Comparison of ENCODE assay signal across 19 cellular contexts in the genomic region with DNA sequence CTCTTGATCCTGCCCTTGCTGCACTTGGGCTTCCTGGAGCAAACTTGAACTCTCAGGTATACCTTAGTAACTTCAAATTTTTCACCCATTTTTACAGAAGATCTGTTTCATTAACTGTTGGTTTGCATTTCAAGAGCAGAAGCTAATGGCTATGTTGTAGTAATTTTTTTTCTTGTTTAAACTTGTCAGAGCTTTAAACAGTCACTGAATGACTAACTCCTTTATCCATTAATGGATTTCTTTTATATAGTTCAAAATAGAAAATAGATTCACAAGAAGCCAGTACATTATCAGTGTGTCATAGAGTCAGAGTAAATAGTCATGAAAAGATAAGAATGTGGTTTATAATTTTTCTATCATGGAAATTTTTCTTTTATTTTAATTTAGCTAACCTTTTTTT.
"Had no signal": no experiment of that assay in that cellular context is flagged by ENCODE, and none has a peak within 500 bp of the region (broad histone marks: within the 10 kb centered on the region; RNA-seq: fewer than 3 reads in every experiment).

No MANE protein-coding gene starts in this region.

- H3K9me3 ChIP-seq: esophagus squamous epithelium, neutrophil, sigmoid colon, tibial nerve, uterus had no signal

- H3K27me3 ChIP-seq: brain microvascular endothelial cell, esophagus squamous epithelium, neutrophil, sigmoid colon, tibial nerve, uterus had no signal

- H3K4me3 Mint-ChIP-seq: activated T-helper 1 cell treated with anti-CD3 and anti-CD28 coated beads, Interleukin-12 subunit alpha, Interleukin-12 subunit beta, Interleukin-2, Interleukin-4 antibody, amounts not matched to agents 30 ng/mL and 10 ng/mL and 1 ng/mL, durations not matched to agents 14 hours and 24 hours and 36 hours; naive thymus-derived CD4-positive, alpha-beta T cell; stimulated activated naive CD8-positive, alpha-beta T cell treated with anti-CD3 and anti-CD28 coated beads, Interleukin-15, Interleukin-2, amounts not matched to agents 100 ng/mL and 50 ng/mL, for 24 hours had no signal

- H3K27ac ChIP-seq: brain microvascular endothelial cell, esophagus squamous epithelium, neutrophil, parathyroid adenoma, sigmoid colon, tibial nerve, uterus had no signal

- H3K9me3 Mint-ChIP-seq: activated T-helper 1 cell treated with anti-CD3 and anti-CD28 coated beads, Interleukin-12 subunit alpha, Interleukin-12 subunit beta, Interleukin-2, Interleukin-4 antibody, amounts not matched to agents 30 ng/mL and 10 ng/mL and 1 ng/mL, durations not matched to agents 14 hours and 24 hours and 36 hours; naive thymus-derived CD4-positive, alpha-beta T cell; stimulated activated naive CD8-positive, alpha-beta T cell treated with anti-CD3 and anti-CD28 coated beads, Interleukin-15, Interleukin-2, amounts not matched to agents 100 ng/mL and 50 ng/mL, for 24 hours had no signal

- H3K36me3 ChIP-seq: uterus had no signal

- H3K27ac Mint-ChIP-seq: activated T-helper 1 cell treated with anti-CD3 and anti-CD28 coated beads, Interleukin-12 subunit alpha, Interleukin-12 subunit beta, Interleukin-2, Interleukin-4 antibody, amounts not matched to agents 30 ng/mL and 10 ng/mL and 1 ng/mL, durations not matched to agents 14 hours and 24 hours and 36 hours had no signal

- H3K4me1 ChIP-seq: parathyroid adenoma, sigmoid colon, tibial nerve, uterus had no signal

- ATAC-seq: left cardiac atrium; naive thymus-derived CD4-positive, alpha-beta T cell had no signal

- H3K27me3 Mint-ChIP-seq: naive thymus-derived CD4-positive, alpha-beta T cell; stimulated activated naive CD8-positive, alpha-beta T cell treated with anti-CD3 and anti-CD28 coated beads, Interleukin-15, Interleukin-2, amounts not matched to agents 100 ng/mL and 50 ng/mL, for 24 hours had no signal

- DNase-seq: activated CD4-positive, CD25-positive, alpha-beta regulatory T cell treated with anti-CD3 and anti-CD28 coated beads, Interleukin-2, amount 50 U/mL, for 72 hours; activated naive CD4-positive, alpha-beta T cell treated with Interleukin-2 at 50 U/mL for 16 hours; activated T-cell treated with anti-CD3 and anti-CD28 coated beads for 4 hours; aorta; brain microvascular endothelial cell; cerebellar nuclear complex; cortex of kidney; esophagus squamous epithelium; left cardiac atrium; mesendoderm; naive thymus-derived CD4-positive, alpha-beta T cell; sigmoid colon; stimulated activated CD4-positive, alpha-beta T cell treated with anti-CD3 and anti-CD28 coated beads, Interleukin-1b, Interleukin-23, amount 100 ng/mL, for 48 hours; uterus had no signal

- H3K4me3 ChIP-seq: esophagus squamous epithelium, sigmoid colon, tibial nerve, uterus had no signal
